ENCODE assay signal across 28 cellular contexts in the genomic region with DNA sequence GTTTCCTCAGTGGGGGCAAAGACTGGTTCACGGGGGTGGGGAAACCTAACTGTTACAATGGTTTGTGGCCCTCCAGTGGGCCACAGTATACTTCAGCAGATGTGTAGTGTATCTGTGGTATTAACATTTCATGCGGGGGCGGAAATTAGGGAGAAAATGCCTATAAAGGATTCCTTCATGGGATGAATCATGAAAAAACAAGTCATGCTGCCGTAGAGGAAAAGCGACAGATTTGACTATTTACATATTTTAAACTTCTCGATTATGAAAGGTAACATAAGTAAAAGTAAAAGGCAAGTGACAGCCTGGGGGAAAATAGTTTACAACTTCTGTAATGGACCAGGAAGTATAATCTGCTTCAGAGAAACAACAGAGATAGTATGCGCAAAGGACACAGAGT. TPM values are rescaled to one million over a fixed set of nuclear protein-coding genes. Genes with fewer than 3 reads are reported as not detected.
A peak's percentile ranks its signal among the peaks of the same experiment; 100 is the strongest.
DNase-seq lines count a peak whose midpoint lies in the region; ATAC-seq, FAIRE-seq and TF ChIP-seq lines count a peak whose summit lies in the region.
"Had no signal": no experiment of that assay in that cellular context is flagged by ENCODE, and none has a peak within 500 bp of the region (broad histone marks: within the 10 kb centered on the region; RNA-seq: fewer than 3 reads in every experiment).

No MANE protein-coding gene starts in this region.

- H3K4me3 ChIP-seq in bronchial epithelial cell (ENCODE audit: low read depth, low read length) (no peak overlapping the region), dorsolateral prefrontal cortex (no peak overlapping the region), sigmoid colon (no peak overlapping the region)
- H3K4me3 ChIP-seq: heart right ventricle had no signal

- intact Hi-C loops in dorsolateral prefrontal cortex (cut with DNase I), result no loop called here
- intact Hi-C loops in sigmoid colon (cut with DNase I), result no loop called here

- no peak for TF ChIP-seq CTCF in bronchial epithelial cell (IDR thresholded peaks at IDR 0.05; ENCODE audit: insufficient read depth, low read length, severe bottlenecking)
- TF ChIP-seq CTCF in dorsolateral prefrontal cortex (IDR thresholded peaks at IDR 0.05 in 54 of 56, conservative IDR thresholded peaks at IDR 0.05 in 2 of 56; ENCODE audit: low read depth in 1 of 56, partially characterized antibody in 56 of 56), result no peak
- no peak for TF ChIP-seq CTCF in sigmoid colon (IDR thresholded peaks at IDR 0.05)

- FAIRE-seq in bronchial epithelial cell (lab: Jason Lieb, UNC) (no peak), urothelium cell line (lab: Jason Lieb, UNC) (no peak)

- no peak overlapping the region for H3K27ac ChIP-seq in dorsolateral prefrontal cortex
- no peak overlapping the region for H3K27ac ChIP-seq in sigmoid colon
- H3K27ac ChIP-seq: 22Rv1, epithelial cell of prostate, heart right ventricle, KMS-11 had no signal

- no peak for ATAC-seq in left lobe of liver
- ATAC-seq: activated CD8-positive, alpha-beta T cell treated with anti-CD3 and anti-CD28 coated beads, Interleukin-2, amount 10 ng/mL, durations not matched to agents 7 days and 5 days; heart right ventricle; left cardiac atrium; sciatic nerve; SK-N-SH treated with all-trans-retinoic acid at 6 μM for 48 hours; stimulated activated naive B cell treated with anti-CD40 and anti-IgM and Interleukin-4, amounts not matched to agents 10 μg/mL and 1 μg/mL and 100 μg/mL, for 72 hours; T-helper 17 cell had no signal

- no peaks in the 10 kb centered on the region for H3K4me1 ChIP-seq in sigmoid colon

- TF ChIP-seq POLR2A in sigmoid colon (IDR thresholded peaks at IDR 0.05), result no peak

- no peak for TF ChIP-seq EP300 in sigmoid colon (IDR thresholded peaks at IDR 0.05)

- WGBS in sigmoid colon, 2 donors, result 94 to 95% methylated on average over 7 of the region's 7 CpGs

- H3K36me3 ChIP-seq in bronchial epithelial cell (ENCODE audit: control insufficient read depth, insufficient read depth, low read length) (no peaks in the 10 kb centered on the region), sigmoid colon (peaks cover 0 to 14% (median 0%) of the 10 kb centered on the region in 4 donors)

- H3K9me3 ChIP-seq in sigmoid colon, result no peaks in the 10 kb centered on the region
- H3K9me3 ChIP-seq: heart right ventricle had no signal

- DNase-seq in DMS 273 (lab: John Stamatoyannopoulos, UW; ENCODE audit: unreplicated experiment) (peak; percentile 21), DMS 273 treated with DMSO at 0.1 percent for 48 hours (lab: John Stamatoyannopoulos, UW) (no peak), bronchial epithelial cell (ENCODE audit: low read depth) (peak; percentile 17), iris pigment epithelial cell (ENCODE audit: low read depth) (peak; percentile 30), urothelium cell line (ENCODE audit: low spot score) (peak; percentile 11), left lobe of liver (ENCODE audit: low spot score) (no peak), dorsolateral prefrontal cortex (no peak), sigmoid colon (no peak)
- DNase-seq: activated CD4-positive, alpha-beta T cell treated with anti-CD3 and anti-CD28 coated beads for 1 hour; activated CD8-positive, alpha-beta T cell treated with anti-CD3 and anti-CD28 coated beads, Interleukin-2, amount 10 ng/mL, durations not matched to agents 7 days and 5 days; activated effector memory CD4-positive, alpha-beta T cell treated with Interleukin-2 at 50 U/mL for 16 hours; activated naive CD8-positive, alpha-beta T cell treated with anti-CD3 and anti-CD28 coated beads, Interleukin-2, amount 10 ng/mL, durations not matched to agents 7 days and 5 days; cerebellar nuclear complex; heart right ventricle; left cardiac atrium; mammary epithelial cell; MM.1S; NCI-H1417; NCI-H2081; NCI-H226; stimulated activated CD4-positive, alpha-beta T cell treated with anti-CD3 and anti-CD28 coated beads, Interleukin-15, amount 100 ng/mL, for 24 hours; stimulated activated naive B cell treated with anti-CD40 and anti-IgM and Interleukin-4, amounts not matched to agents 10 μg/mL and 1 μg/mL and 100 μg/mL, for 72 hours; T-helper 17 cell had no signal

- H3K27me3 ChIP-seq in bronchial epithelial cell (ENCODE audit: control insufficient read depth, insufficient read depth, low read length), result no peaks in the 10 kb centered on the region
- no peaks in the 10 kb centered on the region for H3K27me3 ChIP-seq in dorsolateral prefrontal cortex
- H3K27me3 ChIP-seq in sigmoid colon, result no peaks in the 10 kb centered on the region
- H3K27me3 ChIP-seq: heart right ventricle had no signal

RNA-seq across cellular contexts. Expression of a gene that starts 41.0 kb away (rescaled TPM):
- total RNA-seq in bronchial epithelial cell (24.5 and 35.6 TPM in 2 replicates), left lobe of liver (13.5 TPM), dorsolateral prefrontal cortex (10 to 100 TPM; 10.9 to 29.3 (median 20.1) TPM), sigmoid colon (10 to 100 TPM; 13.8 to 18.4 (median 17.8) TPM)
- polyA plus RNA-seq in sigmoid colon, result 10 to 100 TPM; 28.8 to 38.5 (median 31.0) TPM

Comparison
In these comparisons a context has a peak if more than half of its experiments do, and no peak if none do; other contexts are left out.
1. DNase-seq: peak in DMS 273 (single experiment), bronchial epithelial cell (single experiment), iris pigment epithelial cell (single experiment) and urothelium cell line (single experiment); none in DMS 273 treated with DMSO at 0.1 percent for 48 hours (single experiment), left lobe of liver (single experiment), dorsolateral prefrontal cortex (0 of 10) and sigmoid colon (single experiment).